ENCODE assay signal across 29 cellular contexts in genomic region chr5:137122558-137122957, GRCh38.
"Had no signal": no experiment of that assay in that cellular context is flagged by ENCODE, and none has a peak within 500 bp of the region (broad histone marks: within the 10 kb centered on the region; RNA-seq: fewer than 3 reads in every experiment).

No MANE protein-coding gene starts in this region.

- H3K4me3 Mint-ChIP-seq: activated naive CD8-positive, alpha-beta T cell; activated T-cell treated with anti-CD3 and anti-CD28 coated beads, Interleukin-2, amount 50 U/mL, for 24 hours; central memory CD8-positive, alpha-beta T cell; effector memory CD8-positive, alpha-beta T cell; immature natural killer cell; naive thymus-derived CD4-positive, alpha-beta T cell; neural crest cell; stimulated activated memory B cell treated with anti-CD40 and anti-IgM and Interleukin-4, amounts not matched to agents 10 μg/mL and 1 μg/mL and 100 μg/mL, for 72 hours had no signal

- H3K4me3 ChIP-seq: adrenal gland, ascending aorta, dorsolateral prefrontal cortex, hepatocyte, left lung, lung, sigmoid colon, smooth muscle cell, stomach, suprapubic skin, tibial nerve had no signal

- H3K27me3 ChIP-seq: adrenal gland, ascending aorta, dorsolateral prefrontal cortex, hepatocyte, left lung, sigmoid colon, stomach, suprapubic skin, tibial nerve had no signal

- H3K36me3 Mint-ChIP-seq: activated naive CD8-positive, alpha-beta T cell; immature natural killer cell; naive thymus-derived CD4-positive, alpha-beta T cell; stimulated activated memory B cell treated with anti-CD40 and anti-IgM and Interleukin-4, amounts not matched to agents 10 μg/mL and 1 μg/mL and 100 μg/mL, for 72 hours had no signal

- ATAC-seq: effector memory CD8-positive, alpha-beta T cell; esophagus mucosa; left lung; naive thymus-derived CD4-positive, alpha-beta T cell had no signal

- H3K27me3 Mint-ChIP-seq: activated T-cell treated with anti-CD3 and anti-CD28 coated beads, Interleukin-2, amount 50 U/mL, for 24 hours; central memory CD8-positive, alpha-beta T cell; effector memory CD8-positive, alpha-beta T cell; stimulated activated memory B cell treated with anti-CD40 and anti-IgM and Interleukin-4, amounts not matched to agents 10 μg/mL and 1 μg/mL and 100 μg/mL, for 72 hours had no signal

- H3K27ac ChIP-seq: adrenal gland, ascending aorta, dorsolateral prefrontal cortex, hepatocyte, left lung, sigmoid colon, stomach, suprapubic skin, tibial nerve, WERI-Rb-1 had no signal

- H3K36me3 ChIP-seq: adrenal gland, ascending aorta, left lung, sigmoid colon, stomach, suprapubic skin, tibial nerve, WERI-Rb-1 had no signal

- DNase-seq: activated CD4-positive, CD25-positive, alpha-beta regulatory T cell treated with anti-CD3 and anti-CD28 coated beads, Interleukin-2, amount 50 U/mL, for 72 hours; activated naive CD4-positive, alpha-beta T cell; activated T-cell treated with anti-CD3 and anti-CD28 coated beads, Interleukin-2, amount 50 U/mL, for 24 hours; dorsolateral prefrontal cortex; effector memory CD8-positive, alpha-beta T cell; immature natural killer cell; kidney glomerular epithelial cell; left lung; naive thymus-derived CD4-positive, alpha-beta T cell; occipital lobe; posterior cingulate gyrus; retina; sigmoid colon; stimulated activated CD4-positive, alpha-beta T cell treated with anti-CD3 and anti-CD28 coated beads, Interleukin-15, amount 100 ng/mL, for 24 hours; stomach; WERI-Rb-1 had no signal

- H3K4me1 Mint-ChIP-seq: central memory CD8-positive, alpha-beta T cell; immature natural killer cell; neural crest cell; stimulated activated memory B cell treated with anti-CD40 and anti-IgM and Interleukin-4, amounts not matched to agents 10 μg/mL and 1 μg/mL and 100 μg/mL, for 72 hours had no signal

- H3K4me1 ChIP-seq: adrenal gland, left lung, stomach, suprapubic skin, tibial nerve had no signal

- H3K9me3 ChIP-seq: adrenal gland, ascending aorta, left lung, sigmoid colon, stomach, suprapubic skin, tibial nerve had no signal

- H3K27ac Mint-ChIP-seq: activated naive CD8-positive, alpha-beta T cell; activated T-cell treated with anti-CD3 and anti-CD28 coated beads, Interleukin-2, amount 50 U/mL, for 24 hours; activated T-helper 2 cell treated with anti-CD3 and anti-CD28 coated beads, Interferon-gamma antibody, Interleukin-2, Interleukin-4, amounts not matched to agents 10 μg/mL and 5 μg/mL and 100 μg/mL, durations not matched to agents 14 hours and 24 hours and 36 hours; effector memory CD8-positive, alpha-beta T cell; immature natural killer cell; naive thymus-derived CD4-positive, alpha-beta T cell; stimulated activated memory B cell treated with anti-CD40 and anti-IgM and Interleukin-4, amounts not matched to agents 10 μg/mL and 1 μg/mL and 100 μg/mL, for 72 hours had no signal

- H3K9me3 Mint-ChIP-seq: activated T-cell treated with anti-CD3 and anti-CD28 coated beads, Interleukin-2, amount 50 U/mL, for 24 hours; activated T-helper 2 cell treated with anti-CD3 and anti-CD28 coated beads, Interferon-gamma antibody, Interleukin-2, Interleukin-4, amounts not matched to agents 10 μg/mL and 5 μg/mL and 100 μg/mL, durations not matched to agents 14 hours and 24 hours and 36 hours; central memory CD8-positive, alpha-beta T cell; effector memory CD8-positive, alpha-beta T cell; immature natural killer cell; neural crest cell; stimulated activated memory B cell treated with anti-CD40 and anti-IgM and Interleukin-4, amounts not matched to agents 10 μg/mL and 1 μg/mL and 100 μg/mL, for 72 hours had no signal
